In genomic region chr16:57539072-57539796, GRCh38 we compare ENCODE assay signal across 8 cellular contexts. TPM values are rescaled to one million over a fixed set of nuclear protein-coding genes. Genes with fewer than 3 reads are reported as not detected.
DNase-seq lines count a peak whose midpoint lies in the region; ATAC-seq and TF ChIP-seq lines count a peak whose summit lies in the region.

No MANE protein-coding gene starts in this region.

- no peaks in the 10 kb centered on the region for H3K36me3 Mint-ChIP-seq in activated T-helper 2 cell treated with anti-CD3 and anti-CD28 coated beads, Interferon-gamma antibody, Interleukin-2, Interleukin-4, amounts not matched to agents 10 μg/mL and 5 μg/mL and 100 μg/mL, durations not matched to agents 14 hours and 24 hours and 36 hours (ENCODE audit: low read depth)

- CTCF ChIA-PET in GM10248 (lab: Yijun Ruan, JAX), result interaction anchor here (0.9 to 2.7 kb wide), 3 partner anchors 52 to 109 kb away, joined by 3 to 8 read pairs (median 6); partner anchors contain the start of gene POLR2C

- peak overlapping the region; percentile 87 for H3K27ac Mint-ChIP-seq in activated T-helper 2 cell treated with anti-CD3 and anti-CD28 coated beads, Interferon-gamma antibody, Interleukin-2, Interleukin-4, amounts not matched to agents 10 μg/mL and 5 μg/mL and 100 μg/mL, durations not matched to agents 14 hours and 24 hours and 36 hours

- intact Hi-C loops in activated T-helper 2 cell treated with anti-CD3 and anti-CD28 coated beads, Interferon-gamma antibody, Interleukin-2, Interleukin-4, amounts not matched to agents 10 μg/mL and 5 μg/mL and 100 μg/mL, durations not matched to agents 14 hours and 24 hours and 36 hours (cut with micrococcal nuclease), result loop anchor here (2.0 to 5.0 kb wide), 2 partner anchors 196 to 237 kb away; partner anchors contain the start of gene KATNB1

- H3K4me3 Mint-ChIP-seq in activated T-helper 2 cell treated with anti-CD3 and anti-CD28 coated beads, Interferon-gamma antibody, Interleukin-2, Interleukin-4, amounts not matched to agents 10 μg/mL and 5 μg/mL and 100 μg/mL, durations not matched to agents 14 hours and 24 hours and 36 hours (ENCODE audit: low read depth), result no peak overlapping the region

- no peak for TF ChIP-seq CTCF in GM10248 (IDR thresholded peaks at IDR 0.05; ENCODE audit: control extremely low read depth, extremely low read depth, low read depth, missing control alignments)

- no peaks in the 10 kb centered on the region for H3K27me3 Mint-ChIP-seq in activated T-helper 2 cell treated with anti-CD3 and anti-CD28 coated beads, Interferon-gamma antibody, Interleukin-2, Interleukin-4, amounts not matched to agents 10 μg/mL and 5 μg/mL and 100 μg/mL, durations not matched to agents 14 hours and 24 hours and 36 hours (ENCODE audit: low read depth)

- no peaks in the 10 kb centered on the region for H3K9me3 Mint-ChIP-seq in activated T-helper 2 cell treated with anti-CD3 and anti-CD28 coated beads, Interferon-gamma antibody, Interleukin-2, Interleukin-4, amounts not matched to agents 10 μg/mL and 5 μg/mL and 100 μg/mL, durations not matched to agents 14 hours and 24 hours and 36 hours

- ATAC-seq in GM19455 (IDR thresholded peaks at IDR 0.05; ENCODE audit: unreplicated experiment), result peak; percentile 33
- peak; percentile 44 for ATAC-seq in HG03432 (IDR thresholded peaks at IDR 0.05; ENCODE audit: unreplicated experiment)

- POLR2A ChIA-PET in GM10248 (lab: Yijun Ruan, JAX), result no interaction called here

- DNase-seq in GM10248 (ENCODE audit: extremely low spot score) (peak; percentile 60), globus pallidus (ENCODE audit: low spot score) (no peak), NCI-H82 (lab: John Stamatoyannopoulos, UW) (no peak)
- DNase-seq in activated T-helper 2 cell treated with anti-CD3 and anti-CD28 coated beads, Interferon-gamma antibody, Interleukin-2, Interleukin-4, amounts not matched to agents 10 μg/mL and 5 μg/mL and 100 μg/mL, durations not matched to agents 14 hours and 24 hours and 36 hours (ENCODE audit: low spot score), result no peak
- no peak for DNase-seq in stimulated activated CD4-positive, alpha-beta T cell treated with anti-CD3 and anti-CD28 coated beads, Interleukin-4, amount 100 ng/mL, for 24 hours
- DNase-seq in central memory CD4-positive, alpha-beta T cell, result no peak

- peaks cover 60% of the 10 kb centered on the region for H3K4me1 Mint-ChIP-seq in activated T-helper 2 cell treated with anti-CD3 and anti-CD28 coated beads, Interferon-gamma antibody, Interleukin-2, Interleukin-4, amounts not matched to agents 10 μg/mL and 5 μg/mL and 100 μg/mL, durations not matched to agents 14 hours and 24 hours and 36 hours (ENCODE audit: low read depth)

RNA-seq across cellular contexts. Expression of gene CCDC102A, which starts 2.9 kb away (rescaled TPM):
- total RNA-seq in activated T-helper 2 cell treated with anti-CD3 and anti-CD28 coated beads, Interferon-gamma antibody, Interleukin-2, Interleukin-4, amounts not matched to agents 10 μg/mL and 5 μg/mL and 100 μg/mL, durations not matched to agents 14 hours and 24 hours and 36 hours, result 6.3 and 6.8 TPM in 2 replicates

RNA-seq across cellular contexts. Expression of gene ADGRG5, which starts 3.2 kb away (rescaled TPM):
- 2.1 and 2.8 TPM in 2 replicates for total RNA-seq in activated T-helper 2 cell treated with anti-CD3 and anti-CD28 coated beads, Interferon-gamma antibody, Interleukin-2, Interleukin-4, amounts not matched to agents 10 μg/mL and 5 μg/mL and 100 μg/mL, durations not matched to agents 14 hours and 24 hours and 36 hours

RNA-seq across cellular contexts. Expression of gene DOK4, which starts 52.9 kb away (rescaled TPM):
- total RNA-seq in activated T-helper 2 cell treated with anti-CD3 and anti-CD28 coated beads, Interferon-gamma antibody, Interleukin-2, Interleukin-4, amounts not matched to agents 10 μg/mL and 5 μg/mL and 100 μg/mL, durations not matched to agents 14 hours and 24 hours and 36 hours, result 5.7 and 6.6 TPM in 2 replicates
